9 cellular contexts compared by ENCODE assay signal in the genomic region with DNA sequence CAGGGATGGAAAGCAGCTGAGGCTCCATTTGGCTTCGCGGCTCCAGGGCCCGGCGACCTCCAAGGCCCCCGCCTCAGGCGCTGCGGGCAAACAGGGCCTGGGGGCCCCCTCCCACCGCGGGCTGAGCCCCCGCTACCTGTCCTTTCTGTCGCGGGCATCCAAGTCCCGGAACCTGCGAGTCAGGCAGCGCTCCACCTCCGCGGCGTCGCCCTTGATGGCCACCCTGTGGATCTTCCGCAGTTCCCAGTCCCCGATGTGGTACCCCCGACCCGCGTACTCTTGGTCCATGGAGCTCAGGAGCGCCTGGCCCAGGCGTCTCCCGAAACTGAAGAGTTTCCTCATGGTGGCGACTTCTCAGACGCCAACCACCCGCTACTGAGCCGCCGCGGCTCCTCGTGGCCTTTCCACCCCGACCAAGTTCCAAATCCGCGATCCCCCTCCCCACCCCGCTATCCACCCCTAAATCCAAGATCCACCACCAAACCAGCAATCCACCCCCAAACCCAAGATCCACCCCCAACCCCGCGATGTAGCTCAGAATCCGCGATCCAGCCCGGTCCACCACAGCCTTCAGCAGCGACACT.
DNase-seq lines count a peak whose midpoint lies in the region; ATAC-seq lines count a peak whose summit lies in the region.
"Had no signal": no experiment of that assay in that cellular context is flagged by ENCODE, and none has a peak within 500 bp of the region (broad histone marks: within the 10 kb centered on the region; RNA-seq: fewer than 3 reads in every experiment).

No MANE protein-coding gene starts in this region.

- DNase-seq in DMS 273 (lab: John Stamatoyannopoulos, UW; ENCODE audit: unreplicated experiment): peak; percentile 51
- no peak for DNase-seq in DMS 273 treated with DMSO at 0.1 percent for 48 hours (lab: John Stamatoyannopoulos, UW)
- peak; percentile 14 for DNase-seq in iPS-NIHi7 (ENCODE audit: extremely low spot score)
- no peak for DNase-seq in stimulated activated naive CD8-positive, alpha-beta T cell treated with anti-CD3 and anti-CD28 coated beads, Interleukin-15, Interleukin-2, amounts not matched to agents 100 U/mL and 50 U/mL, for 24 hours
- no peak for DNase-seq in cerebellar cortex (ENCODE audit: low spot score)
- DNase-seq in RKO (ENCODE audit: low spot score): no peak

- ATAC-seq in stimulated activated naive CD8-positive, alpha-beta T cell treated with anti-CD3 and anti-CD28 coated beads, Interleukin-15, Interleukin-2, amounts not matched to agents 100 U/mL and 50 U/mL, for 24 hours: peak; percentile 28
- ATAC-seq in HG03025 (IDR thresholded peaks at IDR 0.05; ENCODE audit: low FRiP score, unreplicated experiment): no peak

- H3K27ac ChIP-seq in angular gyrus (ENCODE audit: low read depth, low read length): peak overlapping the region; percentile 30
- H3K27ac ChIP-seq: 22Rv1 had no signal

Comparison
In these comparisons a context has a peak if more than half of its experiments do, and no peak if none do; other contexts are left out.
1. DNase-seq: peak in DMS 273 (single experiment) and iPS-NIHi7 (single experiment); none in DMS 273 treated with DMSO at 0.1 percent for 48 hours (single experiment), stimulated activated naive CD8-positive, alpha-beta T cell treated with anti-CD3 and anti-CD28 coated beads, Interleukin-15, Interleukin-2, amounts not matched to agents 100 U/mL and 50 U/mL, for 24 hours (single experiment), cerebellar cortex (single experiment) and RKO (single experiment).